25 cellular contexts compared by ENCODE assay signal in the genomic region with DNA sequence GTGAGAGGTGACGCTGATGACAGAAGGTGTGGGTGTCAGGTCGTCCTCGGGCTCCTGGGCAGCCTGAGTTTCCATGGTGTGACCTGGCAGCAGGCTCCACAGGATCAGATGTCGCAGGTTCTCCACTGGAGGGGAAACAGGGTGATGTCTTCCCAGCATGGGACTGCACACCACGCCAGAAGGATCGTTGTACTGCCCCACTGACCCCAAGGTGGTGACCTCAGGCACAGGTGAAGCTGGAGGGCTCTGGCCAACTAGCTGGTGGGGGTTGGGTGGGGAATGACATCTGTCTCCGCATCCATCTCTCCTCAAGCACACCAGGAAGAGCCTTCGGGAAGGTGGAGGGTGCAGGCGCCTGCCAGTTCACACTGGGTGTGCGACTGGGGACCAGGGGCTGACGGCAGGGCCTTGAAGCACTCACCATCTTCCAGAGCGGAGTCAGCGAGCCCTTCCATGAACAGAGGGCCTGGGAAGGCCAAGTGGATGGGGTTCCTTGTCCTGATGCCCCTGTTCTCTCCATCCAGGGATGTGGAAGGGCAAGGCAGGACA. TPM values are rescaled to one million over a fixed set of nuclear protein-coding genes. Genes with fewer than 3 reads are reported as not detected.
A peak's percentile ranks its signal among the peaks of the same experiment; 100 is the strongest.
DNase-seq lines count a peak whose midpoint lies in the region; ATAC-seq and TF ChIP-seq lines count a peak whose summit lies in the region.
"Had no signal": no experiment of that assay in that cellular context is flagged by ENCODE, and none has a peak within 500 bp of the region (broad histone marks: within the 10 kb centered on the region; RNA-seq: fewer than 3 reads in every experiment).

No MANE protein-coding gene starts in this region.

- H3K27ac Mint-ChIP-seq in chondrocyte (ENCODE audit: unreplicated experiment): no peak overlapping the region
- H3K27ac Mint-ChIP-seq: CD8-positive, alpha-beta memory T cell had no signal

- intact Hi-C loops in posterior vena cava (cut with DNase I): no loop called here

- H3K36me3 Mint-ChIP-seq in chondrocyte (ENCODE audit: low read depth): peaks cover 49% of the 10 kb centered on the region

- no peaks in the 10 kb centered on the region for H3K4me1 Mint-ChIP-seq in chondrocyte (ENCODE audit: low read depth)
- H3K4me1 Mint-ChIP-seq: CD14-positive monocyte; CD8-positive, alpha-beta memory T cell had no signal

- DNase-seq in chondrocyte (ENCODE audit: low spot score) (peak; percentile 86), posterior vena cava (ENCODE audit: low spot score) (peak; percentile 76), SW 1271 (lab: John Stamatoyannopoulos, UW) (no peak), NCI-H2227 treated with DMSO at 0.1 percent for 48 hours (lab: John Stamatoyannopoulos, UW) (no peak)
- DNase-seq: 8988T; ACHN; BE2C; C1 segment of cervical spinal cord; CD4-positive, alpha-beta memory T cell; CD4-positive, CD25-positive, alpha-beta regulatory T cell; CD8-positive, alpha-beta memory T cell; COR-L47; DMS 273 treated with DMSO at 0.1 percent for 48 hours; DMS153; DMS53; DMS79; DND-41; EL; GDM1 had no signal

- no peaks in the 10 kb centered on the region for H3K27me3 Mint-ChIP-seq in chondrocyte (ENCODE audit: low read depth)
- H3K27me3 Mint-ChIP-seq: CD4-positive, alpha-beta memory T cell; CD4-positive, CD25-positive, alpha-beta regulatory T cell had no signal

- no peaks in the 10 kb centered on the region for H3K9me3 Mint-ChIP-seq in chondrocyte (ENCODE audit: low read depth)
- H3K9me3 Mint-ChIP-seq: CD4-positive, alpha-beta memory T cell; CD4-positive, CD25-positive, alpha-beta regulatory T cell; CD8-positive, alpha-beta memory T cell had no signal

- H3K4me3 Mint-ChIP-seq in chondrocyte (ENCODE audit: unreplicated experiment): no peak overlapping the region
- H3K4me3 Mint-ChIP-seq: CD14-positive monocyte; CD4-positive, alpha-beta memory T cell; CD4-positive, CD25-positive, alpha-beta regulatory T cell; CD8-positive, alpha-beta memory T cell had no signal

- no peak for TF ChIP-seq CTCF in chondrocyte (IDR thresholded peaks at IDR 0.05)

- ATAC-seq in HG03108 (IDR thresholded peaks at IDR 0.05; ENCODE audit: unreplicated experiment): no peak
- ATAC-seq: GM12878 had no signal

RNA-seq across cellular contexts. Expression of gene LRRC71, which starts 19.4 kb away (rescaled TPM):
- total RNA-seq in chondrocyte (not detected in 3 replicates), posterior vena cava (not detected)
- total RNA-seq: A673; CD4-positive, alpha-beta memory T cell; CD4-positive, CD25-positive, alpha-beta regulatory T cell; CD8-positive, alpha-beta memory T cell; Daoy; G401; GM12878 had no signal

RNA-seq across cellular contexts. Expression of gene PEAR1, which starts 46.3 kb away (rescaled TPM):
- total RNA-seq in chondrocyte (1.4 to 13.7 TPM (median 9.9 TPM) in 3 replicates), posterior vena cava (10 to 100 TPM; 14.5 to 14.6 TPM)
- total RNA-seq: CD8-positive, alpha-beta memory T cell; GM12878 had no signal

Comparison
In these comparisons a context has a peak if more than half of its experiments do, and no peak if none do; other contexts are left out.
1. DNase-seq: peak in chondrocyte (single experiment) and posterior vena cava (single experiment); none in SW 1271 (0 of 2) and NCI-H2227 treated with DMSO at 0.1 percent for 48 hours (single experiment).